In the genomic region with DNA sequence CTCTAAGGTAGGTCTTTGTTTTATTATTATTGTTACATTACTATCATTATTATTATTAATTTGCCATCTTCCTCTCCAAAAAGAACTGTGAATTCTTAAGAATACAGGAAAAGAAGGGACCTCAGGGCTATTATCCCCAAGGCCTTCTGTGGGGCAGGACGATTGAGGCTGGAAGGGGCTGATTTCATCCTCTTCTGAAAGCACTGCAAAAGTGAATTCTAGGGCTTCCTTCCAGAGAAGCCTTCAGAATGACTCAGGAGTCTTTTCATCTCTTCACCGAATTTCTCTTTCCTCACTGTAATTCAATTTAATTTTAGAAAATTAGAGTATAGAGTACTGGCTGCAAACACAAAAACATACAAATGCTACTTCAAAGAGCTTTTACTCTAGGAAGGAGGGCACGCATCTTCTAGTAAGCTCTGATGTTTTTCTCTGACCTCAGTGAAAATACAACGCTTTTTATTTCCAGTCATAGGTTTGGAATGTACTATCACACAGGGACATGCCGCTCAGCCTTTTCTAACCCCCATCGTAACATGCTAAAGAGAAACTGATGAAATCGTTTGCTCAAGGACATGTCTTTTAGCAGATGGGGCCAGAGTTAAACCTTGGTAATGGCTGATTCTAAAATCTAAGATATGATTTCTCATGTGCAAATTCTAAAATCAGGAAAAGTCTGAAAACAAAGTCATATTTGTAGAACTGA, we compare ENCODE assay signal across 10 cellular contexts.
A peak's percentile ranks its signal among the peaks of the same experiment; 100 is the strongest.
DNase-seq lines count a peak whose midpoint lies in the region; ATAC-seq and TF ChIP-seq lines count a peak whose summit lies in the region.
"Had no signal": no experiment of that assay in that cellular context is flagged by ENCODE, and none has a peak within 500 bp of the region (broad histone marks: within the 10 kb centered on the region; RNA-seq: fewer than 3 reads in every experiment).

No MANE protein-coding gene starts in this region.

- peak overlapping the region in 2 of 4 donors; percentile 32 to 39 for H3K27ac ChIP-seq in body of pancreas
- peak overlapping the region; percentile 37 to 82 (median 74) for H3K27ac ChIP-seq in spleen
- no peak overlapping the region for H3K27ac ChIP-seq in CD8-positive, alpha-beta memory T cell (ENCODE audit: low read depth, low read length)
- H3K27ac ChIP-seq: VCaP had no signal

- peaks cover 14 to 46% of the 10 kb centered on the region in 2 donors for H3K27me3 Mint-ChIP-seq in CD8-positive, alpha-beta memory T cell

- no peaks in the 10 kb centered on the region for H3K36me3 Mint-ChIP-seq in CD8-positive, alpha-beta memory T cell

- peaks cover 0 to 2% (median 0%) of the 10 kb centered on the region in 5 donors for H3K9me3 Mint-ChIP-seq in CD8-positive, alpha-beta memory T cell

- H3K4me1 ChIP-seq in body of pancreas (peaks cover 9% of the 10 kb centered on the region), spleen (peaks cover 8 to 40% (median 19%) of the 10 kb centered on the region in 6 donors)
- H3K4me1 ChIP-seq in CD8-positive, alpha-beta memory T cell (ENCODE audit: insufficient read depth, low read length): peaks cover 17% of the 10 kb centered on the region

- H3K9me3 ChIP-seq in body of pancreas (no peaks in the 10 kb centered on the region), spleen (no peaks in the 10 kb centered on the region)
- no peaks in the 10 kb centered on the region for H3K9me3 ChIP-seq in CD8-positive, alpha-beta memory T cell (ENCODE audit: low read length)

- no peak for TF ChIP-seq POLR2A in body of pancreas (IDR thresholded peaks at IDR 0.05)
- TF ChIP-seq POLR2A in spleen (IDR thresholded peaks at IDR 0.05): no peak

- H3K27ac Mint-ChIP-seq in CD8-positive, alpha-beta memory T cell: no peak overlapping the region

- peak; percentile 47 for ATAC-seq in body of pancreas

- peaks cover 0 to 3% (median 0%) of the 10 kb centered on the region in 3 donors for H3K4me1 Mint-ChIP-seq in CD8-positive, alpha-beta memory T cell

- DNase-seq in HCEC 1CT (peak; percentile 94), body of pancreas (no peak), hepatic stellate cell (ENCODE audit: low spot score) (peak; percentile 32), spleen (no peak), NCI-H1105 treated with DMSO at 0.1 percent for 48 hours (lab: John Stamatoyannopoulos, UW) (no peak), iPS-NIHi11 (ENCODE audit: low spot score) (no peak)
- DNase-seq in activated T-cell treated with anti-CD3 and anti-CD28 coated beads, Interleukin-2, amount 50 U/mL, for 48 hours: no peak
- DNase-seq in CD8-positive, alpha-beta memory T cell: no peak
- DNase-seq: NCI-H2081 treated with DMSO at 0.1 percent for 48 hours had no signal

- intact Hi-C loops in body of pancreas (cut with DNase I): no loop called here
- intact Hi-C loops in spleen (cut with DNase I; ENCODE audit: low total_unique reads): no loop called here

- H3K4me3 Mint-ChIP-seq in CD8-positive, alpha-beta memory T cell: no peak overlapping the region

- 56 to 60% methylated on average over 7 of the region's 7 CpGs for WGBS in body of pancreas, 2 donors
- WGBS in spleen, 5 donors: 48 to 68% (median 65%) methylated on average over 7 of the region's 7 CpGs

- H3K27me3 ChIP-seq in body of pancreas (no peaks in the 10 kb centered on the region), spleen (replicated peaks in 1 of 7) (no peaks in the 10 kb centered on the region)
- no peaks in the 10 kb centered on the region for H3K27me3 ChIP-seq in CD8-positive, alpha-beta memory T cell (ENCODE audit: insufficient read depth, low read length, poor library complexity, severe bottlenecking)

- H3K4me3 ChIP-seq in body of pancreas (no peak overlapping the region), spleen (no peak overlapping the region)
- H3K4me3 ChIP-seq in CD8-positive, alpha-beta memory T cell (ENCODE audit: low read length): no peak overlapping the region

- H3K36me3 ChIP-seq in body of pancreas (replicated peaks in 1 of 2; ENCODE audit: insufficient read depth in 1 of 2, low read depth in 2 of 2) (no peaks in the 10 kb centered on the region), spleen (no peaks in the 10 kb centered on the region)
- H3K36me3 ChIP-seq in CD8-positive, alpha-beta memory T cell (ENCODE audit: insufficient read depth, low read length): no peaks in the 10 kb centered on the region

- POLR2A ChIA-PET in CD8-positive, alpha-beta memory T cell (lab: Charles Lee): no interaction called here

- CTCF ChIA-PET in CD8-positive, alpha-beta memory T cell (lab: Charles Lee): no interaction called here

- TF ChIP-seq CTCF in body of pancreas (IDR thresholded peaks at IDR 0.05) (no peak), spleen (IDR thresholded peaks at IDR 0.05 in 8 of 11, conservative IDR thresholded peaks at IDR 0.05 in 3 of 11) (no peak)

Comparison
In these comparisons a context has a peak if more than half of its experiments do, and no peak if none do; other contexts are left out.
1. DNase-seq: peak in HCEC 1CT (single experiment) and hepatic stellate cell (single experiment); none in body of pancreas (0 of 4), spleen (single experiment), activated T-cell treated with anti-CD3 and anti-CD28 coated beads, Interleukin-2, amount 50 U/mL, for 48 hours (0 of 2), CD8-positive, alpha-beta memory T cell (0 of 5), NCI-H1105 treated with DMSO at 0.1 percent for 48 hours (single experiment) and iPS-NIHi11 (single experiment).